ENCODE assay signal across 20 cellular contexts in genomic region chr12:69915964-69916363, GRCh38.
"Had no signal": no experiment of that assay in that cellular context is flagged by ENCODE, and none has a peak within 500 bp of the region (broad histone marks: within the 10 kb centered on the region; RNA-seq: fewer than 3 reads in every experiment).

No MANE protein-coding gene starts in this region.

- DNase-seq: KBM-7, MG63, NCI-H1092 treated with DMSO at 0.1 percent for 48 hours, NCI-H1436, NCI-H187, NCI-H2029, NCI-H2081 treated with DMSO at 0.1 percent for 48 hours, NCI-H2171, NCI-H226, NCI-H446, NCI-H510A, NCI-H524 treated with DMSO at 0.1 percent for 48 hours, NCI-H69, NCI-H774, Right ventricle myocardium superior, RPMI8226, SIG-M5 had no signal

- H3K4me3 ChIP-seq: MG63, SJSA1, SK-N-MC had no signal

- H3K9me3 ChIP-seq: SJSA1 had no signal

- H3K36me3 ChIP-seq: MG63, SJSA1 had no signal

- H3K27me3 ChIP-seq: MG63, SJSA1 had no signal

- H3K27ac ChIP-seq: HL-60, SJSA1, SK-N-MC had no signal

- H3K4me1 ChIP-seq: SJSA1 had no signal
